In genomic region chr19:40714519-40715299, GRCh38 we compare ENCODE assay signal across 8 cellular contexts. TPM values are rescaled to one million over a fixed set of nuclear protein-coding genes. Genes with fewer than 3 reads are reported as not detected.
A peak's percentile ranks its signal among the peaks of the same experiment; 100 is the strongest.
DNase-seq lines count a peak whose midpoint lies in the region; ATAC-seq and TF ChIP-seq lines count a peak whose summit lies in the region.

No MANE protein-coding gene starts in this region.

- H3K27ac ChIP-seq in C4-2B (peak overlapping the region; percentile 92), ectodermal cell (ENCODE audit: insufficient read depth, low read depth, low read length, poor library complexity, severe bottlenecking) (peak overlapping the region; percentile 52)

- 6 to 8% methylated on average over 31 of the region's 31 CpGs for WGBS in ectodermal cell, 2 experiments

- no peaks in the 10 kb centered on the region for H3K27me3 ChIP-seq in ectodermal cell (ENCODE audit: control insufficient read depth, insufficient read depth, low read length, poor library complexity, severe bottlenecking)

- peaks cover 7% of the 10 kb centered on the region for H3K36me3 ChIP-seq in ectodermal cell (ENCODE audit: control insufficient read depth, insufficient read depth, low read length)

- peaks cover 13% of the 10 kb centered on the region for H3K4me1 ChIP-seq in ectodermal cell (ENCODE audit: control insufficient read depth, insufficient read depth, low read length)

- DNase-seq in HK-2 (ENCODE audit: unreplicated experiment) (peak; percentile 95), NCI-H82 treated with DMSO at 0.1 percent for 48 hours (lab: John Stamatoyannopoulos, UW; ENCODE audit: unreplicated experiment) (peak; percentile 83), lung microvascular endothelial cell (ENCODE audit: low read depth in 2 of 2) (peak; percentile 91 to 93)
- peak; percentile 86 to 87 for DNase-seq in activated CD8-positive, alpha-beta memory T cell treated with anti-CD3 and anti-CD28 coated beads for 1 hour (ENCODE audit: extremely low read depth in 1 of 2, low read depth in 1 of 2)
- peak; percentile 77 to 89 (median 83) for DNase-seq in stimulated activated CD4-positive, alpha-beta T cell treated with anti-CD3 and anti-CD28 coated beads, TNF-alpha, amount 100 ng/mL, for 1 hour (ENCODE audit: low read depth in 3 of 3, low spot score in 1 of 3)

- TF ChIP-seq CTCF in C4-2B (conservative IDR thresholded peaks at IDR 0.05), result no peak

- H3K9me3 ChIP-seq in ectodermal cell (ENCODE audit: control insufficient read depth, low read length), result no peaks in the 10 kb centered on the region

- peak overlapping the region; percentile 93 for H3K4me3 ChIP-seq in ectodermal cell (ENCODE audit: insufficient read depth, low read depth, low read length)

- peak; percentile 56 for ATAC-seq in GM19397 (IDR thresholded peaks at IDR 0.05; ENCODE audit: unreplicated experiment)

RNA-seq across cellular contexts. Expression of gene COQ8B, which starts 2.0 kb away (rescaled TPM):
- 59.3 TPM for polyA plus RNA-seq in ectodermal cell (2013, experiment 1 of 4)
- 62.8 TPM for polyA plus RNA-seq in ectodermal cell (2013, experiment 2 of 4)
- polyA plus RNA-seq in ectodermal cell (2013, experiment 3 of 4), result 45.9 TPM
- 48.4 TPM for polyA plus RNA-seq in ectodermal cell (2013, experiment 4 of 4)
- 12.5 and 13.7 TPM in 2 replicates for total RNA-seq in lung microvascular endothelial cell

RNA-seq across cellular contexts. Expression of gene ITPKC, which starts 2.2 kb away (rescaled TPM):
- polyA plus RNA-seq in ectodermal cell (2013, experiment 1 of 4), result 11.8 TPM
- polyA plus RNA-seq in ectodermal cell (2013, experiment 2 of 4), result 11.2 TPM
- polyA plus RNA-seq in ectodermal cell (2013, experiment 3 of 4), result 8.6 TPM
- 9.9 TPM for polyA plus RNA-seq in ectodermal cell (2013, experiment 4 of 4)
- total RNA-seq in lung microvascular endothelial cell, result 14.4 and 25.6 TPM in 2 replicates

RNA-seq across cellular contexts. Expression of gene NUMBL, which starts 24.3 kb away (rescaled TPM):
- 23.0 TPM for polyA plus RNA-seq in ectodermal cell (2013, experiment 1 of 4)
- polyA plus RNA-seq in ectodermal cell (2013, experiment 2 of 4), result 21.2 TPM
- polyA plus RNA-seq in ectodermal cell (2013, experiment 3 of 4), result 20.0 TPM
- polyA plus RNA-seq in ectodermal cell (2013, experiment 4 of 4), result 22.8 TPM
- 4.6 and 5.9 TPM in 2 replicates for total RNA-seq in lung microvascular endothelial cell

RNA-seq across cellular contexts. Expression of gene ACTMAP, which starts 35.6 kb away (rescaled TPM):
- polyA plus RNA-seq in ectodermal cell (2013, experiment 1 of 4), result 31.8 TPM
- 32.3 TPM for polyA plus RNA-seq in ectodermal cell (2013, experiment 2 of 4)
- polyA plus RNA-seq in ectodermal cell (2013, experiment 3 of 4), result 21.0 TPM
- 28.2 TPM for polyA plus RNA-seq in ectodermal cell (2013, experiment 4 of 4)
- total RNA-seq in lung microvascular endothelial cell, result 0.20 and 0.44 TPM in 2 replicates

RNA-seq across cellular contexts. Expression of gene SNRPA, which starts 36.3 kb away (rescaled TPM):
- polyA plus RNA-seq in ectodermal cell (2013, experiment 1 of 4), result 251 TPM
- 211 TPM for polyA plus RNA-seq in ectodermal cell (2013, experiment 2 of 4)
- 236 TPM for polyA plus RNA-seq in ectodermal cell (2013, experiment 3 of 4)
- polyA plus RNA-seq in ectodermal cell (2013, experiment 4 of 4), result 262 TPM
- total RNA-seq in lung microvascular endothelial cell, result 21.0 and 36.0 TPM in 2 replicates

Comparison
In these comparisons a context has a peak if more than half of its experiments do, and no peak if none do; other contexts are left out.
1. Peak in every context shown above with its lines: DNase-seq, ATAC-seq, H3K4me3 ChIP-seq and H3K27ac ChIP-seq.